Comparison of ENCODE assay signal across 8 cellular contexts in the genomic region with DNA sequence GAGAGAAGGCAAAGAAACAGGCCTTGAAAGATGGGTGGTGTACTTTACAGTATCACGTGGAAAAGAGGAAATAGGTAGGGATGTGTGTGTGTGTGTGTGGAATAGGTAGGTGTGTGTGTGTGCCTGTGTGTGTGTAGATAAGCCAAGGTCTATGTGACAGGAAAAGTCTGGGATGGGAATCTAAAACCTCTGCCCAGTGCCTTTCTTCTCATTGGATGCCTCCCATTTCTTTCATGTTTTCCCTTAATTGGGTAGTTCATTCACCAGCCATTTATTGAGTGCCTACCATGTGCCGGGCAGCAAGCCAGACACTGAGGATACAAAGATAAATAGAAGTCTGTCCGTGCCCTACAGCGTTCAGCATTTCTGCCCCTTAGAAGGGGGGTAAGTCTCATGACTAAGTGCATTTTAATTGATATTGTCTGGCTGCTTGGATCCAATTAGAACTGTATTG. TPM values are rescaled to one million over a fixed set of nuclear protein-coding genes. Genes with fewer than 3 reads are reported as not detected.
A peak's percentile ranks its signal among the peaks of the same experiment; 100 is the strongest.
DNase-seq lines count a peak whose midpoint lies in the region; ATAC-seq and TF ChIP-seq lines count a peak whose summit lies in the region.

No MANE protein-coding gene starts in this region.

- CTCF ChIA-PET in RWPE1 (lab: Yijun Ruan, JAX): interaction anchor here (0.6 to 1.8 kb wide), 3 partner anchors 31 to 77 kb away, joined by 3 to 4 read pairs (median 3); a partner anchor contains a TSS

- no peak for TF ChIP-seq CTCF in RWPE1 (conservative IDR thresholded peaks at IDR 0.05; ENCODE audit: low read depth)

- peak overlapping the region; percentile 75 to 99 (median 95) for H3K4me3 ChIP-seq in BLaER1 treated with 17β-estradiol and CSF1 and Interleukin-3, amounts not matched to agents 10 nM and 100 nM
- H3K4me3 ChIP-seq in mononuclear cell (ENCODE audit: low read length): peak overlapping the region; percentile 77

- H3K4me1 ChIP-seq in BLaER1 treated with 17β-estradiol and CSF1 and Interleukin-3, amounts not matched to agents 10 nM and 100 nM: peaks cover 19 to 41% (median 29%) of the 10 kb centered on the region in 10 experiments
- peaks cover 23% of the 10 kb centered on the region for H3K4me1 ChIP-seq in mononuclear cell (ENCODE audit: insufficient read depth, low read length)

- ATAC-seq in HG03108 (IDR thresholded peaks at IDR 0.05; ENCODE audit: unreplicated experiment) (no peak), HG02840 (IDR thresholded peaks at IDR 0.05; ENCODE audit: low FRiP score, unreplicated experiment) (no peak)

- H3K27me3 ChIP-seq in BLaER1 treated with 17β-estradiol and CSF1 and Interleukin-3, amounts not matched to agents 10 nM and 100 nM: no peaks in the 10 kb centered on the region
- H3K27me3 ChIP-seq in mononuclear cell (ENCODE audit: insufficient read depth, low read length): no peaks in the 10 kb centered on the region

- peak overlapping the region; percentile 88 to 98 (median 93) for H3K4me2 ChIP-seq in BLaER1 treated with 17β-estradiol and CSF1 and Interleukin-3, amounts not matched to agents 10 nM and 100 nM

- peak overlapping the region in 10 of 11 experiments; percentile 73 to 93 (median 86); a peak in 20 of 22 replicates for H3K27ac ChIP-seq in BLaER1 treated with 17β-estradiol and CSF1 and Interleukin-3, amounts not matched to agents 10 nM and 100 nM
- H3K27ac ChIP-seq in cingulate gyrus (ENCODE audit: low read depth, low read length): peak overlapping the region; percentile 76
- no peak overlapping the region for H3K27ac ChIP-seq in RWPE1

- POLR2A ChIA-PET in RWPE1 (lab: Yijun Ruan, JAX; ENCODE audit: low non-redundant PET): interaction anchor here (0.6 to 1.0 kb wide), 2 partner anchors 8 to 264 kb away, joined by 3 to 4 read pairs; no protein-coding TSS in a partner anchor

- no peaks in the 10 kb centered on the region for H3K9me3 ChIP-seq in BLaER1 treated with 17β-estradiol and CSF1 and Interleukin-3, amounts not matched to agents 10 nM and 100 nM (replicated peaks in 1 of 11)
- H3K9me3 ChIP-seq in mononuclear cell (ENCODE audit: low read depth, low read length): no peaks in the 10 kb centered on the region

- peaks cover 0 to 48% (median 41%) of the 10 kb centered on the region in 11 experiments; a peak in 20 of 22 replicates for H3K36me3 ChIP-seq in BLaER1 treated with 17β-estradiol and CSF1 and Interleukin-3, amounts not matched to agents 10 nM and 100 nM

- peak overlapping the region; percentile 80 to 95 (median 89) for H3K9ac ChIP-seq in BLaER1 treated with 17β-estradiol and CSF1 and Interleukin-3, amounts not matched to agents 10 nM and 100 nM

- DNase-seq in LoVo (ENCODE audit: low spot score) (peak; percentile 9), RWPE1 (ENCODE audit: low spot score) (no peak)
- no peak for DNase-seq in stimulated activated CD4-positive, alpha-beta T cell treated with anti-CD3 and anti-CD28 coated beads, Interleukin-2, amount 100 ng/mL, for 48 hours

- H4K20me1 ChIP-seq in BLaER1 treated with 17β-estradiol and CSF1 and Interleukin-3, amounts not matched to agents 10 nM and 100 nM: peaks cover 0 to 49% (median 40%) of the 10 kb centered on the region in 11 experiments; a peak in 19 of 22 replicates

RNA-seq across cellular contexts. Expression of a gene that starts 1.0 kb away (rescaled TPM):
- 17.6 TPM for total RNA-seq in mononuclear cell

RNA-seq across cellular contexts. Expression of a gene that starts 31.9 kb away (rescaled TPM):
- total RNA-seq in mononuclear cell: 2.1 TPM

RNA-seq across cellular contexts. Expression of a gene that starts 48.4 kb away (rescaled TPM):
- 1.8 TPM for total RNA-seq in mononuclear cell

RNA-seq across cellular contexts. Expression of a gene that starts 49.6 kb away (rescaled TPM):
- total RNA-seq in mononuclear cell: 14.5 TPM

RNA-seq across cellular contexts. Expression of a gene that starts 50.0 kb away (rescaled TPM):
- total RNA-seq in mononuclear cell: 4.5 TPM
